ENCODE assay signal across 29 cellular contexts in the genomic region with DNA sequence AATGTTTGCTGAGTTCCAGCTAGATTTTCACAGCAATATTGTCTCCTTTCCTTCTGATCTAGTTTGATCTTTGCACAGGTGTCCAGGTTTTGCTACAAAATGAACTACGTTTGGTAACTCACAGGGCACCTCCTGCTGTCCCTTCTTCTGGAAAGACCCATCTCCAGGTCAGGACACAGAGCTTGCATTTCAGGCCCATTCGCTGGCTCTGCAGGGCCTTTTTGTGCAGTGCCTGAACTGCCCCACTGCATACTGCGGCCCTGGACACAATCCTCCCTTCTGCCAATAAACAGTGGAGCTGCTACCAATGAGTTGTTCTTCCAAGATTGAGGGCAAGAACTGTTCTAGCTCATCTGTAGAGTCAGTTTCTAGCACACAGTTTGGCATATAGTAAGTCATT.
"Had no signal": no experiment of that assay in that cellular context is flagged by ENCODE, and none has a peak within 500 bp of the region (broad histone marks: within the 10 kb centered on the region; RNA-seq: fewer than 3 reads in every experiment).

No MANE protein-coding gene starts in this region.

- H3K36me3 ChIP-seq: prostate gland had no signal

- H3K4me1 Mint-ChIP-seq: immature natural killer cell, mesothelial cell of epicardium had no signal

- H3K27me3 ChIP-seq: left lung, pancreas, sigmoid colon, spleen, stomach, testis, thyroid gland, transverse colon, upper lobe of left lung, vagina had no signal

- H3K4me1 ChIP-seq: left lung, pancreas, prostate gland, sigmoid colon, spleen, transverse colon, upper lobe of left lung, vagina had no signal

- H3K27ac Mint-ChIP-seq: immature natural killer cell; mesothelial cell of epicardium; natural killer cell treated with Interleukin-12 subunit alpha and Interleukin-12 subunit beta and Interleukin-15 and Interleukin-18, amount 100 ng/mL, for 72 hours; stimulated activated naive B cell treated with anti-CD40 and anti-IgM and Interleukin-4, amounts not matched to agents 10 μg/mL and 1 μg/mL and 100 μg/mL, for 72 hours had no signal

- FAIRE-seq: islet of Langerhans, kidney, pancreas, small intestine had no signal

- ATAC-seq: left colon; left lung; natural killer cell treated with Interleukin-12 subunit alpha and Interleukin-12 subunit beta and Interleukin-15 and Interleukin-18, amount 100 ng/mL, for 72 hours; pancreas; right cardiac atrium; stimulated activated naive B cell treated with anti-CD40 and anti-IgM and Interleukin-4, amounts not matched to agents 10 μg/mL and 1 μg/mL and 100 μg/mL, for 72 hours; stimulated activated naive CD8-positive, alpha-beta T cell treated with anti-CD3 and anti-CD28 coated beads, Interleukin-15, Interleukin-2, amounts not matched to agents 100 U/mL and 50 U/mL, for 24 hours had no signal

- DNase-seq: hypothalamus; immature natural killer cell; kidney; left colon; left lung; mesendoderm; naive B cell; pancreas; posterior cingulate gyrus; retina; right cardiac atrium; sigmoid colon; small intestine; spleen; stimulated activated CD4-positive, alpha-beta T cell treated with anti-CD3 and anti-CD28 coated beads, Interleukin-4, amount 100 ng/mL, for 4 hours; stimulated activated CD8-positive, alpha-beta memory T cell treated with anti-CD3 and anti-CD28 coated beads, Interleukin-4, amount 100 ng/mL, for 48 hours; stimulated activated naive B cell treated with anti-CD40 and anti-IgM and Interleukin-4, amounts not matched to agents 10 μg/mL and 1 μg/mL and 100 μg/mL, for 72 hours; stimulated activated naive CD8-positive, alpha-beta T cell treated with anti-CD3 and anti-CD28 coated beads, Interleukin-15, Interleukin-2, amounts not matched to agents 100 U/mL and 50 U/mL, for 24 hours; stomach; testis; thyroid gland; transverse colon; upper lobe of left lung had no signal

- H3K27me3 Mint-ChIP-seq: naive B cell; natural killer cell treated with Interleukin-12 subunit alpha and Interleukin-12 subunit beta and Interleukin-15 and Interleukin-18, amount 100 ng/mL, for 72 hours; stimulated activated naive B cell treated with anti-CD40 and anti-IgM and Interleukin-4, amounts not matched to agents 10 μg/mL and 1 μg/mL and 100 μg/mL, for 72 hours had no signal

- H3K9me3 Mint-ChIP-seq: immature natural killer cell; naive B cell; natural killer cell treated with Interleukin-12 subunit alpha and Interleukin-12 subunit beta and Interleukin-15 and Interleukin-18, amount 100 ng/mL, for 72 hours; stimulated activated naive B cell treated with anti-CD40 and anti-IgM and Interleukin-4, amounts not matched to agents 10 μg/mL and 1 μg/mL and 100 μg/mL, for 72 hours had no signal

- H3K27ac ChIP-seq: left lung, pancreas, prostate gland, sigmoid colon, spleen, stomach, testis, thyroid gland, transverse colon, upper lobe of left lung, vagina had no signal

- H3K4me3 Mint-ChIP-seq: immature natural killer cell; mesothelial cell of epicardium; naive B cell; natural killer cell treated with Interleukin-12 subunit alpha and Interleukin-12 subunit beta and Interleukin-15 and Interleukin-18, amount 100 ng/mL, for 72 hours; stimulated activated naive B cell treated with anti-CD40 and anti-IgM and Interleukin-4, amounts not matched to agents 10 μg/mL and 1 μg/mL and 100 μg/mL, for 72 hours had no signal

- H3K4me3 ChIP-seq: left lung, lung, pancreas, prostate gland, sigmoid colon, spleen, stomach, testis, thyroid gland, transverse colon, upper lobe of left lung, vagina had no signal

- H3K9me3 ChIP-seq: left lung, pancreas, prostate gland, sigmoid colon, spleen, stomach, testis, thyroid gland, transverse colon, upper lobe of left lung, vagina had no signal
